Comparison of ENCODE assay signal across 1 cellular context in the genomic region with DNA sequence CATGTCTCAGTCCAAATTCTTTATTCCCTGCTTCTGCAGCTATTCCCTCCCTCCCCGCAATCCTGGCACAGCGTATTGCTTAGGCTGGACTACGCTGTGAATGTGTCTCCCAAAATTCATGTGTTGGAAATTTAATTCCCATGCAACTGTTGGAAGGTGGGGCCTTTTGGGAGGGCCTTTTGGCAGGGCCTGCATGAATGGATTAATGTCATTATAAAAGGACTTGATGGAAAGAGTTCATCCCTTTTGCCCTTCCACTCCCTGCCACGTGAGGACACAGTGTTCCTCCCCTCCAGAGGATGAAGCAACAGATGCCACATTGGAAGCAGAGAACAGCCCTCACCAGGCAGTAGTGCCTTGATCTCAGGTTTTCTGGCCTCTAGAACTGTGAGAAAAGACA.
TF ChIP-seq lines count a peak whose summit lies in the region.

No MANE protein-coding gene starts in this region.

TF ChIP-seq in GM23338, 12 proteins besides CTCF, POLR2A, EP300 and RAD21:
- TF ChIP-seq JUNB (IDR thresholded peaks at IDR 0.05; ENCODE audit: unreplicated experiment) (no peak), NANOG (IDR thresholded peaks at IDR 0.05; ENCODE audit: borderline replicate concordance) (no peak), EZH2 (IDR thresholded peaks at IDR 0.05; ENCODE audit: low read depth, unreplicated experiment) (no peak)
- TF ChIP-seq, protein P1, sequence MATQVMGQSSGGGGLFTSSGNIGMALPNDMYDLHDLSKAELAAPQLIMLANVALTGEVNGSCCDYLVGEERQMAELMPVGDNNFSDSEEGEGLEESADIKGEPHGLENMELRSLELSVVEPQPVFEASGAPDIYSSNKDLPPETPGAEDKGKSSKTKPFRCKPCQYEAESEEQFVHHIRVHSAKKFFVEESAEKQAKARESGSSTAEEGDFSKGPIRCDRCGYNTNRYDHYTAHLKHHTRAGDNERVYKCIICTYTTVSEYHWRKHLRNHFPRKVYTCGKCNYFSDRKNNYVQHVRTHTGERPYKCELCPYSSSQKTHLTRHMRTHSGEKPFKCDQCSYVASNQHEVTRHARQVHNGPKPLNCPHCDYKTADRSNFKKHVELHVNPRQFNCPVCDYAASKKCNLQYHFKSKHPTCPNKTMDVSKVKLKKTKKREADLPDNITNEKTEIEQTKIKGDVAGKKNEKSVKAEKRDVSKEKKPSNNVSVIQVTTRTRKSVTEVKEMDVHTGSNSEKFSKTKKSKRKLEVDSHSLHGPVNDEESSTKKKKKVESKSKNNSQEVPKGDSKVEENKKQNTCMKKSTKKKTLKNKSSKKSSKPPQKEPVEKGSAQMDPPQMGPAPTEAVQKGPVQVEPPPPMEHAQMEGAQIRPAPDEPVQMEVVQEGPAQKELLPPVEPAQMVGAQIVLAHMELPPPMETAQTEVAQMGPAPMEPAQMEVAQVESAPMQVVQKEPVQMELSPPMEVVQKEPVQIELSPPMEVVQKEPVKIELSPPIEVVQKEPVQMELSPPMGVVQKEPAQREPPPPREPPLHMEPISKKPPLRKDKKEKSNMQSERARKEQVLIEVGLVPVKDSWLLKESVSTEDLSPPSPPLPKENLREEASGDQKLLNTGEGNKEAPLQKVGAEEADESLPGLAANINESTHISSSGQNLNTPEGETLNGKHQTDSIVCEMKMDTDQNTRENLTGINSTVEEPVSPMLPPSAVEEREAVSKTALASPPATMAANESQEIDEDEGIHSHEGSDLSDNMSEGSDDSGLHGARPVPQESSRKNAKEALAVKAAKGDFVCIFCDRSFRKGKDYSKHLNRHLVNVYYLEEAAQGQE (IDR thresholded peaks at IDR 0.05; ENCODE audit: unreplicated experiment), result no peak
